8 cellular contexts compared by ENCODE assay signal in the genomic region with DNA sequence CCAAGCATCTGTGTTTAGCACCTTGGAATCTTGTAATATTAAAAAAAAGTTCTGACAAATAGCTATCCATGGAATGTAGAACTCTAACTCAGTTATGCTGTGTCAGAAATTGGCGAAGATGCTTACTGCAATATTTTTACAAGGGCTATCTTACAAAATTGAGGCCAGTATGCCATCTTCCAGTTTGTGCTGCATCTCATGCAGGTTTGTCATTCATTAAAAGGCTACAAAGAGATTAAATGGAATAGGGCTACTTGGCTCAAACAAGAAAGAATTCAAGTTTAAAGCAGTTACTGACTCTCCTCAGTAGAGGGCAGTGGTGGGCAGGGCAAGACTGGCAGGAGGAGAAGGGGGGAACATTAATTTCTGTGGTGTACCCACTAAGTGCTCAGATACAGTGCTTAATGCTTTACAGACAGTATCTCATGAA.
A peak's percentile ranks its signal among the peaks of the same experiment; 100 is the strongest.
DNase-seq lines count a peak whose midpoint lies in the region; ATAC-seq and TF ChIP-seq lines count a peak whose summit lies in the region.

No MANE protein-coding gene starts in this region.

- H3K27me3 Mint-ChIP-seq in stimulated activated memory B cell treated with anti-CD40 and anti-IgM and Interleukin-4, amounts not matched to agents 10 μg/mL and 1 μg/mL and 100 μg/mL, for 72 hours = peaks cover 15% of the 10 kb centered on the region
- no peaks in the 10 kb centered on the region for H3K27me3 Mint-ChIP-seq in activated naive CD4-positive, alpha-beta T cell treated with anti-CD3 and anti-CD28 coated beads, Interleukin-2, amount 10 ng/mL, durations not matched to agents 7 days and 5 days

- DNase-seq in AG04450 (ENCODE audit: low read depth, low spot score) (no peak), iPS-NIHi11 (ENCODE audit: low spot score) (peak; percentile 33), vagina (ENCODE audit: extremely low spot score in 2 of 2) (no peak), 8988T (no peak)
- DNase-seq in activated naive CD4-positive, alpha-beta T cell treated with anti-CD3 and anti-CD28 coated beads, Interleukin-2, amount 10 ng/mL, durations not matched to agents 7 days and 5 days = no peak

- no peak overlapping the region for H2AFZ ChIP-seq in SU-DHL-6 (ENCODE audit: low read depth, low read length, severe bottlenecking)

- H4K20me1 ChIP-seq in SU-DHL-6 (ENCODE audit: low read depth, low read length) = no peaks in the 10 kb centered on the region

- H3K4me2 ChIP-seq in SU-DHL-6 (ENCODE audit: low read depth, low read length, poor library complexity, severe bottlenecking) = no peak overlapping the region

- no peak overlapping the region for H3K9ac ChIP-seq in SU-DHL-6 (ENCODE audit: low read length)

- H3K9me2 ChIP-seq in SU-DHL-6 (replicated peaks; ENCODE audit: insufficient read depth, low read length) = no peaks in the 10 kb centered on the region

- no peaks in the 10 kb centered on the region for H3K79me2 ChIP-seq in SU-DHL-6 (ENCODE audit: insufficient read depth, low read length)

- ATAC-seq in stimulated activated memory B cell treated with anti-CD40 and anti-IgM and Interleukin-4, amounts not matched to agents 10 μg/mL and 1 μg/mL and 100 μg/mL, for 72 hours = no peak

- no peak for TF ChIP-seq POLR2A in vagina (IDR thresholded peaks at IDR 0.05)

- no peaks in the 10 kb centered on the region for H3K4me1 ChIP-seq in vagina

- H3K4me3 ChIP-seq in AG04450 (ENCODE audit: low read depth, low read length) = no peak overlapping the region
- H3K4me3 ChIP-seq in GM12875 (ENCODE audit: low read depth, low read length) = no peak overlapping the region
- H3K4me3 ChIP-seq in SU-DHL-6 (ENCODE audit: insufficient read depth, low read length, poor library complexity, severe bottlenecking) = no peak overlapping the region
- H3K4me3 ChIP-seq in vagina = no peak overlapping the region

- H3K9me3 ChIP-seq in AG04450 (ENCODE audit: control insufficient read depth, insufficient read depth, low read length) (no peaks in the 10 kb centered on the region), SU-DHL-6 (ENCODE audit: insufficient read depth, low read length) (no peaks in the 10 kb centered on the region), vagina (no peaks in the 10 kb centered on the region)

- H3K9me3 Mint-ChIP-seq in stimulated activated memory B cell treated with anti-CD40 and anti-IgM and Interleukin-4, amounts not matched to agents 10 μg/mL and 1 μg/mL and 100 μg/mL, for 72 hours = no peaks in the 10 kb centered on the region
- no peaks in the 10 kb centered on the region for H3K9me3 Mint-ChIP-seq in activated naive CD4-positive, alpha-beta T cell treated with anti-CD3 and anti-CD28 coated beads, Interleukin-2, amount 10 ng/mL, durations not matched to agents 7 days and 5 days

- TF ChIP-seq CTCF in AG04450 (IDR thresholded peaks at IDR 0.05; ENCODE audit: low read depth, low read length) = peak; percentile 74
- peak; percentile 73; the same call in 1 of the 2 replicates for TF ChIP-seq CTCF in GM12875 (IDR thresholded peaks at IDR 0.05; ENCODE audit: borderline replicate concordance, insufficient read depth, low read depth, low read length)
- peak; percentile 21 for TF ChIP-seq CTCF in SU-DHL-6 (IDR thresholded peaks at IDR 0.05; ENCODE audit: insufficient read depth, low read length, poor library complexity, severe bottlenecking)
- TF ChIP-seq CTCF in vagina (IDR thresholded peaks at IDR 0.05) = peak in 2 of 3 experiments; percentile 13 to 38

- no peak overlapping the region for H3K27ac Mint-ChIP-seq in stimulated activated memory B cell treated with anti-CD40 and anti-IgM and Interleukin-4, amounts not matched to agents 10 μg/mL and 1 μg/mL and 100 μg/mL, for 72 hours
- no peak overlapping the region for H3K27ac Mint-ChIP-seq in activated naive CD4-positive, alpha-beta T cell treated with anti-CD3 and anti-CD28 coated beads, Interleukin-2, amount 10 ng/mL, durations not matched to agents 7 days and 5 days

- H3K36me3 ChIP-seq in SU-DHL-6 (ENCODE audit: low read length) (no peaks in the 10 kb centered on the region), vagina (no peaks in the 10 kb centered on the region)

- no peaks in the 10 kb centered on the region for H3F3A ChIP-seq in SU-DHL-6 (ENCODE audit: insufficient read depth)

- H3K4me3 Mint-ChIP-seq in stimulated activated memory B cell treated with anti-CD40 and anti-IgM and Interleukin-4, amounts not matched to agents 10 μg/mL and 1 μg/mL and 100 μg/mL, for 72 hours = no peak overlapping the region
- H3K4me3 Mint-ChIP-seq in activated naive CD4-positive, alpha-beta T cell treated with anti-CD3 and anti-CD28 coated beads, Interleukin-2, amount 10 ng/mL, durations not matched to agents 7 days and 5 days = no peak overlapping the region

- H3K27ac ChIP-seq in AG04450 (ENCODE audit: low read depth, low read length) = no peak overlapping the region
- H3K27ac ChIP-seq in SU-DHL-6 (ENCODE audit: low read depth, low read length) = no peak overlapping the region
- no peak overlapping the region for H3K27ac ChIP-seq in vagina

- POLR2A ChIA-PET in AG04450 (lab: Yijun Ruan, JAX) = interaction anchor here (1.3 kb wide), 1 partner anchor 49 kb away, joined by 4 read pairs; no protein-coding TSS in a partner anchor

- no peaks in the 10 kb centered on the region for H3K27me3 ChIP-seq in AG04450 (ENCODE audit: control insufficient read depth, insufficient read depth, low read length)
- no peaks in the 10 kb centered on the region for H3K27me3 ChIP-seq in SU-DHL-6 (ENCODE audit: low read length)
- no peaks in the 10 kb centered on the region for H3K27me3 ChIP-seq in vagina

- intact Hi-C loops in vagina (cut with DNase I) = no loop called here

- CTCF ChIA-PET in AG04450 (lab: Charles Lee) = interaction anchor here (0.6 to 4.6 kb wide), 13 partner anchors 8 to 241 kb away, joined by 3 to 41 read pairs (median 5); no protein-coding TSS in a partner anchor
- CTCF ChIA-PET in activated naive CD4-positive, alpha-beta T cell treated with anti-CD3 and anti-CD28 coated beads, Interleukin-2, amount 10 ng/mL, durations not matched to agents 7 days and 5 days (lab: Charles Lee) = interaction anchor here (1.1 to 1.5 kb wide), 2 partner anchors 146 to 241 kb away, joined by 3 to 6 read pairs; no protein-coding TSS in a partner anchor

- H3K36me3 Mint-ChIP-seq in stimulated activated memory B cell treated with anti-CD40 and anti-IgM and Interleukin-4, amounts not matched to agents 10 μg/mL and 1 μg/mL and 100 μg/mL, for 72 hours = no peaks in the 10 kb centered on the region
- H3K36me3 Mint-ChIP-seq in activated naive CD4-positive, alpha-beta T cell treated with anti-CD3 and anti-CD28 coated beads, Interleukin-2, amount 10 ng/mL, durations not matched to agents 7 days and 5 days = no peaks in the 10 kb centered on the region

- no peaks in the 10 kb centered on the region for H3K4me1 Mint-ChIP-seq in stimulated activated memory B cell treated with anti-CD40 and anti-IgM and Interleukin-4, amounts not matched to agents 10 μg/mL and 1 μg/mL and 100 μg/mL, for 72 hours
- no peaks in the 10 kb centered on the region for H3K4me1 Mint-ChIP-seq in activated naive CD4-positive, alpha-beta T cell treated with anti-CD3 and anti-CD28 coated beads, Interleukin-2, amount 10 ng/mL, durations not matched to agents 7 days and 5 days

Comparison
In these comparisons a context has a peak if more than half of its experiments do, and no peak if none do; other contexts are left out.
1. CTCF ChIP-seq: peak in every context shown above with its lines; median percentile 74 in AG04450; 73 in GM12875; 26 in vagina; 21 in SU-DHL-6.